ENCODE assay signal across 21 cellular contexts in genomic region chr1:177360791-177361190, GRCh38.
"Had no signal": no experiment of that assay in that cellular context is flagged by ENCODE, and none has a peak within 500 bp of the region (broad histone marks: within the 10 kb centered on the region; RNA-seq: fewer than 3 reads in every experiment).

No MANE protein-coding gene starts in this region.

- DNase-seq: KBM-7; MV-4-11; NCI-H1048; NCI-H1105; NCI-H1417; NCI-H1436 treated with DMSO at 0.1 percent for 48 hours; NCI-H1694; NCI-H187 treated with DMSO at 0.1 percent for 48 hours; NCI-H2029 treated with DMSO at 0.1 percent for 48 hours; NCI-H2171 treated with DMSO at 0.1 percent for 48 hours; NCI-H345; NCI-H446 treated with DMSO at 0.1 percent for 48 hours; NCI-H510A treated with DMSO at 0.1 percent for 48 hours; NCI-H69; NK-92 treated with Interleukin-12 subunit alpha and Interleukin-12 subunit beta, amount 100 ng/mL, for 24 hours; PC-3; SHP77; T-helper 1 cell had no signal

- H3K27ac ChIP-seq: RWPE1 had no signal

- ATAC-seq: Panc1, PC-3, SK-N-SH treated with all-trans-retinoic acid at 6 μM for 48 hours had no signal
